Comparison of ENCODE assay signal across 8 cellular contexts in the genomic region with DNA sequence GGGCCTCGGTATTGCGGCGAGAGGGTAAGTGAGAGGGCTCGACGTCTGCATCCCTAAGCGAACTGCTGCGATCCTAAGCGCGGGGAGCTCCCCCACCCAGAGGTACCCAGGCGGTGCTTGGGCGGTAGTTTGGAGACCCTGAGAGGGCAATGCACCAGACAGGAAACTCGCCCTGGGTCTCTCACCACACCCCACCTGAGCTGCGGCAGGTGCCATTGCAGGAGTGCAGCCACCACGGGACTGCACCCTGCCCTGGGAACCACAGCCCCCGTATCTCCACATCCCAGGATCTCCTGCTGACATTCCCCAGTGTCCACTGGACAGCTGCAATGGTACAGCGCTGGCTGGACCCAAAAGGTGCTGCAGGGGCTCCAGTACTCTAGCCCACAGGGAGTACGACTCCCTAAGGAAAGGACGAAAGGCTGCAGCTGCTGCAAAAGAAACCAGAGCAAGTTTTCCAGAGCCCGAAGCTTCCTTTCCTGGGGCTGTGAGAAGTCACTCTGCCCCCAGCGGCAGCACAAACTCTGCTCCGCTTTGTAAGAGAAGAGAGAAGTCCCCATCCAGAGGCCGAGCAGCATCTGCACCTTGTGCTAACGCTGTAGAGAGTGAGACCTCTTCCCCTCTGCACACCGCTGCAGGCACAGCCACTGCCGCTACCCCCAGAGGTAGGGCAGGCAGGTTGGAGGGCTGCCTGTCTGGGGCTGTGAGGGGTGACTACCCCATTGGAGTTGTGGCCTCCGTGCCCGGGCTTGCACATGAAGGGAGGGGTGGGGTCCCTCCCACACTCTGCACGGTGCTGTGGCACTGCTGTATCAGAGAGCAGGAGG. TPM values are rescaled to one million over a fixed set of nuclear protein-coding genes. Genes with fewer than 3 reads are reported as not detected.
A peak's percentile ranks its signal among the peaks of the same experiment; 100 is the strongest.
DNase-seq lines count a peak whose midpoint lies in the region; ATAC-seq, FAIRE-seq and TF ChIP-seq lines count a peak whose summit lies in the region.

No MANE protein-coding gene starts in this region.

- no peak overlapping the region for H3K9ac ChIP-seq in GM12878 (ENCODE audit: control insufficient read depth, insufficient read depth, low read length)

- in situ Hi-C loops in GM12878 (cut with MboI): loop anchor here (5.0 to 25.0 kb wide), 2 partner anchors 357 to 627 kb away; no protein-coding TSS in a partner anchor

- DNase-seq in DMS 273 treated with DMSO at 0.1 percent for 48 hours (lab: John Stamatoyannopoulos, UW) (peak; percentile 20), HT-29 (ENCODE audit: low spot score) (peak; percentile 67), SK-N-DZ (ENCODE audit: low spot score) (peak; percentile 77), GM12878 (ENCODE audit: low read depth, low spot score) (no peak), iPS DF 4.7 (ENCODE audit: extremely low read depth, low spot score) (peak; percentile 51), putamen (ENCODE audit: low spot score) (peak; percentile 36), HK-2 (ENCODE audit: unreplicated experiment) (no peak)

- TF ChIP-seq RAD21 in GM12878 (IDR thresholded peaks at IDR 0.05; ENCODE audit: insufficient read depth, low read depth, low read length): peak; percentile 30

- no peaks in the 10 kb centered on the region for H3K79me2 ChIP-seq in GM12878 (ENCODE audit: control insufficient read depth, insufficient read depth, low read length)

- RAD21 ChIA-PET in GM12878 (lab: Charles Lee; ENCODE audit: unreplicated experiment): interaction anchor here (1.0 to 4.9 kb wide), 5 partner anchors 71 to 378 kb away, joined by 3 to 57 read pairs (median 4); no protein-coding TSS in a partner anchor

- TF ChIP-seq CTCF in GM12878 (IDR thresholded peaks at IDR 0.05 in 2 of 3, conservative IDR thresholded peaks at IDR 0.05 in 1 of 3; ENCODE audit: control insufficient read depth in 2 of 3, extremely low read depth in 1 of 3, insufficient read depth in 1 of 3, low read depth in 3 of 3, low read length in 3 of 3): peak; percentile 48 to 54 (median 53); a peak in 5 of 6 replicates

- peak; percentile 85 for ATAC-seq in GM21360 (IDR thresholded peaks at IDR 0.05; ENCODE audit: unreplicated experiment)
- peak; percentile 87 for ATAC-seq in GM12878

- H3K4me3 ChIP-seq in GM12878: peak overlapping the region; percentile 60

- H2AFZ ChIP-seq in GM12878 (ENCODE audit: control insufficient read depth, low read depth, low read length): peak overlapping the region; percentile 79

- H3K4me2 ChIP-seq in GM12878 (ENCODE audit: control insufficient read depth, insufficient read depth): peak overlapping the region; percentile 99

- H4K20me1 ChIP-seq in GM12878 (ENCODE audit: control insufficient read depth, insufficient read depth): no peaks in the 10 kb centered on the region

- no TSS peak for BruUV-seq in GM12878 (replicated peaks; lab: Mats Ljungman, UMichigan)

- H3K36me3 ChIP-seq in GM12878 (ENCODE audit: control insufficient read depth in 2 of 2, insufficient read depth in 2 of 2, low read length in 1 of 2): no peaks in the 10 kb centered on the region

- TF ChIP-seq POLR2A in GM12878 (IDR thresholded peaks at IDR 0.05; ENCODE audit: low read depth, low read length): no peak

- no peak for FAIRE-seq in GM12878 (lab: Jason Lieb, UNC)

- CTCF ChIA-PET in GM12878 (lab: Yijun Ruan, JAX): interaction anchor here (0.5 to 5.7 kb wide), 19 partner anchors 8 to 663 kb away, joined by 3 to 169 read pairs (median 3); a partner anchor contains a TSS

- H3K9me3 ChIP-seq in GM12878 (replicated peaks; ENCODE audit: control insufficient read depth, insufficient read depth, low read length): no peaks in the 10 kb centered on the region

- SMC1A ChIA-PET in GM12878 (lab: Charles Lee; ENCODE audit: uncharacterized antibody, unreplicated experiment): interaction anchor here (0.5 to 5.3 kb wide), 10 partner anchors 8 to 1880 kb away, joined by 3 to 112 read pairs (median 3); no protein-coding TSS in a partner anchor

- 0 out of 4 replicates have a peak, but pooled peaks cover 0 to 1% of the 10 kb centered on the region in 2 experiments for H3K27me3 ChIP-seq in GM12878 (replicated peaks in 1 of 2; ENCODE audit: control insufficient read depth in 2 of 2, insufficient read depth in 2 of 2, low read length in 1 of 2)

- intact Hi-C loops in GM12878 (cut with micrococcal nuclease; ENCODE audit: unreplicated experiment): loop anchor here (5.0 kb wide), 2 partner anchors 147 to 377 kb away; no protein-coding TSS in a partner anchor

- peaks cover 14% of the 10 kb centered on the region for H3K4me1 ChIP-seq in GM12878 (ENCODE audit: control insufficient read depth, insufficient read depth, low read length)

- POLR2A ChIA-PET in GM12878 (lab: Charles Lee): no interaction called here

- H3K27ac ChIP-seq in GM12878 (ENCODE audit: control insufficient read depth, insufficient read depth): no peak overlapping the region

- WGBS in GM12878 (ENCODE audit: insufficient coverage, insufficient replicate concordance, low lambda C conversion rate, missing lambda C conversion rate): 2% methylated on average over 28 of the region's 28 CpGs

- TF ChIP-seq EP300 in GM12878 (IDR thresholded peaks at IDR 0.05; ENCODE audit: borderline replicate concordance in 1 of 2, control insufficient read depth in 1 of 2, low read depth in 2 of 2, low read length in 2 of 2): no peak

TF ChIP-seq in GM12878, 131 proteins besides CTCF, POLR2A, EP300 and RAD21:
- TF ChIP-seq ZNF217 (IDR thresholded peaks at IDR 0.05): no peak
- no peak for TF ChIP-seq SMAD1 (IDR thresholded peaks at IDR 0.05; ENCODE audit: low read depth, partially characterized antibody)
- TF ChIP-seq CHD2 (IDR thresholded peaks at IDR 0.05; ENCODE audit: borderline replicate concordance, low read depth, low read length): no peak
- TF ChIP-seq CBX3 (IDR thresholded peaks at IDR 0.05; ENCODE audit: borderline replicate concordance, low read depth): no peak
- no peak for TF ChIP-seq EED (IDR thresholded peaks at IDR 0.05; ENCODE audit: low read depth)
- TF ChIP-seq NFYA (IDR thresholded peaks at IDR 0.05; ENCODE audit: borderline replicate concordance, low read depth, low read length): no peak

RNA-seq across cellular contexts. Expression of a gene that starts 31.1 kb away (rescaled TPM):
- 6.6 and 8.5 TPM in 2 replicates for total RNA-seq in HT-29 (2014; rRNA removed; shearing (Covaris generic))
- polyA plus RNA-seq in SK-N-DZ (2014; cell fraction: cytosol; rRNA removed): 5.8 and 8.9 TPM in 2 replicates
- polyA plus RNA-seq in SK-N-DZ (2014; cell fraction: nucleus; rRNA removed): 36.7 and 40.4 TPM in 2 replicates
- 350 and 393 TPM in 2 replicates for total RNA-seq in GM12878 (2013; cell fraction: nucleolus; rRNA removed)
- 23.8 and 24.9 TPM in 2 replicates for total RNA-seq in GM12878 (2014; rRNA removed)
- 34.3 and 39.2 TPM in 2 replicates for total RNA-seq in GM12878 (2014; rRNA removed; fragmentation: Illumina TruSeq; extraction: Trizol)
- 28.7 and 32.4 TPM in 2 replicates for total RNA-seq in GM12878 (2021)
- 9.7 TPM for polyA plus RNA-seq in GM12878 (2011; ENCODE audit: low read depth)
- polyA plus RNA-seq in GM12878 (2011; rRNA removed): 22.9 and 31.9 TPM in 2 replicates
- polyA plus RNA-seq in GM12878 (2011; cell fraction: cytosol; rRNA removed): 5.5 and 10.3 TPM in 2 replicates
- 54.9 TPM in 2 replicates for polyA plus RNA-seq in GM12878 (2011; cell fraction: nucleus; rRNA removed)
- 15.3 and 21.1 TPM in 2 replicates for polyA plus RNA-seq in GM12878 (2012)
- polyA plus RNA-seq in GM12878 (2014; fragmentation: Illumina TruSeq; extraction: Trizol): 27.1 and 34.6 TPM in 2 replicates
- 1 to 10 TPM; 5.4 to 5.9 TPM for polyA plus RNA-seq in GM12878 (2014; fragmentation: Nextera tagmentation; extraction: Ambion mirVana)
- 16.9 and 17.9 TPM in 2 replicates for polyA plus RNA-seq in GM12878 (2014; rRNA removed)
- 10 to 100 TPM; 22.0 to 25.2 TPM for polyA plus RNA-seq in GM12878 (2016; fragmentation: Nextera tagmentation; extraction: Ambion mirVana)
- polyA minus RNA-seq in GM12878 (2011; rRNA and poly(A)+ RNA removed): 34.5 and 49.2 TPM in 2 replicates
- polyA minus RNA-seq in GM12878 (2011; cell fraction: cytosol; rRNA and poly(A)+ RNA removed): 9.1 and 14.2 TPM in 2 replicates
- polyA minus RNA-seq in GM12878 (2011; cell fraction: nucleus; rRNA and poly(A)+ RNA removed): 57.7 and 76.9 TPM in 2 replicates

Comparison
In these comparisons a context has a peak if more than half of its experiments do, and no peak if none do; other contexts are left out.
1. DNase-seq: peak in DMS 273 treated with DMSO at 0.1 percent for 48 hours (single experiment), HT-29 (single experiment), SK-N-DZ (single experiment), iPS DF 4.7 (single experiment) and putamen (single experiment); none in GM12878 (single experiment) and HK-2 (single experiment).